In genomic region chr16:974001-974601, GRCh38 we compare ENCODE assay signal across 16 cellular contexts. TPM values are rescaled to one million over a fixed set of nuclear protein-coding genes. Genes with fewer than 3 reads are reported as not detected.
A peak's percentile ranks its signal among the peaks of the same experiment; 100 is the strongest.
DNase-seq lines count a peak whose midpoint lies in the region; ATAC-seq and TF ChIP-seq lines count a peak whose summit lies in the region.
"Had no signal": no experiment of that assay in that cellular context is flagged by ENCODE, and none has a peak within 500 bp of the region (broad histone marks: within the 10 kb centered on the region; RNA-seq: fewer than 3 reads in every experiment).

No MANE protein-coding gene starts in this region.

- H3K36me3 ChIP-seq in heart right ventricle (no peaks in the 10 kb centered on the region), tibial nerve (no peaks in the 10 kb centered on the region)
- H3K36me3 ChIP-seq: neutrophil had no signal

- H3K27ac Mint-ChIP-seq in brain (peak overlapping the region in 3 of 5 experiments; percentile 27 to 94 (median 58)), neural crest cell (ENCODE audit: unreplicated experiment) (no peak overlapping the region)
- H3K27ac Mint-ChIP-seq: activated naive CD8-positive, alpha-beta T cell; B cell; dendritic cell treated with granulocyte-macrophage colony-stimulating factor and Interleukin-4, amounts not matched to agents 40 ng/mL and 50 ng/mL, for 4 days had no signal

- H3K36me3 Mint-ChIP-seq in brain = peaks cover 7% of the 10 kb centered on the region
- peaks cover 9% of the 10 kb centered on the region for H3K36me3 Mint-ChIP-seq in neural crest cell (ENCODE audit: low read depth)
- H3K36me3 Mint-ChIP-seq: activated naive CD8-positive, alpha-beta T cell had no signal

- H3K9me3 ChIP-seq in heart right ventricle (peaks cover 0 to 4% (median 0%) of the 10 kb centered on the region in 11 donors), tibial nerve (no peaks in the 10 kb centered on the region)
- H3K9me3 ChIP-seq: neutrophil had no signal

- H3K4me1 Mint-ChIP-seq in brain (peaks cover 80% of the 10 kb centered on the region), neural crest cell (peaks cover 54% of the 10 kb centered on the region)

- H3K27me3 ChIP-seq in heart right ventricle = peaks cover 0 to 9% (median 0%) of the 10 kb centered on the region in 7 donors
- peaks cover 0 to 3% of the 10 kb centered on the region in 2 donors for H3K27me3 ChIP-seq in tibial nerve

- H3K4me3 ChIP-seq in heart right ventricle = no peak overlapping the region
- H3K4me3 ChIP-seq in tibial nerve = no peak overlapping the region

- no peak for ATAC-seq in Right ventricle myocardium inferior
- ATAC-seq in heart right ventricle = no peak
- ATAC-seq: left colon, Panc1 had no signal

- TF ChIP-seq CTCF in heart right ventricle (IDR thresholded peaks at IDR 0.05) (no peak), brain (conservative IDR thresholded peaks at IDR 0.05) (no peak), neural crest cell (conservative IDR thresholded peaks at IDR 0.05) (no peak), tibial nerve (IDR thresholded peaks at IDR 0.05) (no peak)

- H3K27me3 Mint-ChIP-seq in brain = no peaks in the 10 kb centered on the region
- peaks cover 20% of the 10 kb centered on the region for H3K27me3 Mint-ChIP-seq in neural crest cell (ENCODE audit: low read depth)
- H3K27me3 Mint-ChIP-seq: activated naive CD8-positive, alpha-beta T cell had no signal

- H3K27ac ChIP-seq in heart right ventricle = no peak overlapping the region
- peak overlapping the region; percentile 34 to 84 (median 64) for H3K27ac ChIP-seq in tibial nerve
- H3K27ac ChIP-seq: neutrophil had no signal

- 52 to 55% methylated on average over 19 to 21 of the region's 21 CpGs for WGBS in heart right ventricle, 2 donors
- 48 to 49% methylated on average over 21 of the region's 21 CpGs for WGBS in tibial nerve, 2 donors

- H3K4me1 ChIP-seq in heart right ventricle (peaks cover 9 to 33% (median 18%) of the 10 kb centered on the region in 9 donors), tibial nerve (peaks cover 0 to 95% (median 50%) of the 10 kb centered on the region in 4 donors)

- intact Hi-C loops in Right ventricle myocardium inferior (cut with DNase I) = no loop called here
- intact Hi-C loops in heart right ventricle (cut with DNase I) = no loop called here

- TF ChIP-seq POLR2A in tibial nerve (IDR thresholded peaks at IDR 0.05) = no peak

- no peak for TF ChIP-seq EP300 in tibial nerve (IDR thresholded peaks at IDR 0.05)

- H3K4me3 Mint-ChIP-seq in brain (peak overlapping the region in 2 of 5 experiments; percentile 48 to 57), neural crest cell (peak overlapping the region; percentile 49)
- H3K4me3 Mint-ChIP-seq: activated naive CD8-positive, alpha-beta T cell; B cell; dendritic cell treated with granulocyte-macrophage colony-stimulating factor and Interleukin-4, amounts not matched to agents 40 ng/mL and 50 ng/mL, for 4 days had no signal

- DNase-seq in Right ventricle myocardium inferior (ENCODE audit: missing footprints) (peak; percentile 55), heart right ventricle (no peak), neural crest cell (ENCODE audit: low read depth, low spot score) (no peak), tibial nerve (ENCODE audit: low spot score in 2 of 2) (no peak), GOT3 (lab: John Stamatoyannopoulos, UW) (no peak), HPDE6-E6E7 (ENCODE audit: extremely low spot score) (no peak), NCI-H2171 (lab: John Stamatoyannopoulos, UW) (no peak)
- DNase-seq: foreskin fibroblast, HCEC 1CT, left colon had no signal

- H3K9me3 Mint-ChIP-seq in brain = peaks cover 3 to 8% (median 6%) of the 10 kb centered on the region in 5 experiments
- no peaks in the 10 kb centered on the region for H3K9me3 Mint-ChIP-seq in neural crest cell
- H3K9me3 Mint-ChIP-seq: dendritic cell treated with granulocyte-macrophage colony-stimulating factor and Interleukin-4, amounts not matched to agents 40 ng/mL and 50 ng/mL, for 4 days had no signal

RNA-seq across cellular contexts. Expression of gene LMF1, which starts 3.3 kb away (rescaled TPM):
- total RNA-seq in Right ventricle myocardium inferior (8.1 TPM), heart right ventricle (10 to 100 TPM in 2 of 10 donors, 1 to 10 TPM in 8; 5.7 to 14.2 (median 7.6) TPM), neural crest cell (16.0 and 19.4 TPM in 2 replicates), tibial nerve (10 to 100 TPM; 24.5 to 58.5 (median 31.8) TPM)
- polyA plus RNA-seq in heart right ventricle (10 to 100 TPM in 1 of 2 donors, 1 to 10 TPM in 1; 5.1 to 15.4 TPM), brain (ENCODE audit: insufficient read depth, low read depth, low replicate concordance) (21.5 TPM)

RNA-seq across cellular contexts. Expression of gene SOX8, which starts 7.5 kb away (rescaled TPM):
- total RNA-seq in Right ventricle myocardium inferior = 0.89 TPM
- 1 to 10 TPM in 5 of 10 donors, under 1 TPM in 5; 0.35 to 2.3 (median 0.97) TPM for total RNA-seq in heart right ventricle
- polyA plus RNA-seq in heart right ventricle = 1 to 10 TPM in 1 of 2 donors, under 1 TPM in 1; 0.97 to 2.0 TPM
- polyA plus RNA-seq in brain (ENCODE audit: insufficient read depth, low read depth, low replicate concordance) = 44.8 TPM
- total RNA-seq in neural crest cell = 19.4 and 19.8 TPM in 2 replicates
- 10 to 100 TPM; 51.3 to 74.5 (median 66.3) TPM for total RNA-seq in tibial nerve

Comparison
In these comparisons a context has a peak if more than half of its experiments do, and no peak if none do; other contexts are left out.
1. H3K27ac ChIP-seq: peak in tibial nerve (4 of 4); none in heart right ventricle (0 of 10).